ENCODE assay signal across 8 cellular contexts in the genomic region with DNA sequence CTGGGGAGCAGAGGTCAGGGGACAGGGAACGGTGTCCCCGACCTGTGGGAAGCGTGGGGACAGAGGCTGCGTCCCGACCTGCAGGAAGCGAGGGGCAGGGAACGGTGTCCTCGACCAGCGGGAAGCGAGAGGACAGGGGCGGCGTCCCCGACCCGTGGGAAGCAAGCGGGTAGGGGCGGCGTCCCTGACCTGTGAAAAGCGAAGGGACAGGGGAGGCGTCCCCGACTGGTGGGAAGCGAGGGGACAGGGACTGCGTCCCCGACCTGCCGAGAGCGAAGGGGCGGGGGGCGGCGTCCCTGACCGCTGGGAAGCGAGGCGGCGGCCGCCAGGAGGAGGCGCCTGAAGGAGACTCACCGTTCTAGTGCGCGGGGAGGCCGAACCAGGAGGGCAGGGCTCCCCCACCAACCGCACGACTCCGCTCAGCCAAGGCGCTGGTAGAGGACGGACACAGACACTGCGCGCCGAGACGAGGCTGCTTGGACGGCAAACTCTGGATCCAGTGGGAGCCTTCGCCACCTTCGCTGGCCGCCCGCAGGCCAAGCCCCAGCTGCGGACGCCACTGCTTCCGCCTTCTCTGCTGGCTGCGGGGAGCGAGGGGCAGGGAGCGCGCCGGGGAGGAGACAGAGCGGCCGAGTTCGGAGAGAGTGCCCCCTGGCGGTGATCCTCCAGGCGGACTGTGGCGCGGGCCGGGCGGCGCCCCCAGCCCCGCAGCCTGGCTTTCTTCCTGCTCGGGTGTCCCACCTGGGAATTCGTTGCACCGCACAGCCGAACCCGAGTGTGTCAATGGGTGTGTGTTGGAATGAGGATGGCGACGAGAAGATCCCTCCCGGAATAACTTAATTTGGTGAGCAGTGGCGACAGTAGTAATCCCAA. TPM values are rescaled to one million over a fixed set of nuclear protein-coding genes. Genes with fewer than 3 reads are reported as not detected.
DNase-seq lines count a peak whose midpoint lies in the region; ATAC-seq, FAIRE-seq and TF ChIP-seq lines count a peak whose summit lies in the region.

TRAF6 (minus strand) TSS at position 579 of the 873 bp plus-strand sequence. CDS start 8,757 bp downstream, outside the sequence.

- H3K9ac ChIP-seq in NT2/D1 (ENCODE audit: insufficient read length, low read depth) (peak within 1 kb of the TSS; percentile 99), endothelial cell of umbilical vein (replicated peaks; ENCODE audit: extremely low read depth, insufficient read depth, low read length) (peak within 1 kb of the TSS; percentile 55)

- H3K27ac ChIP-seq in endothelial cell of umbilical vein (ENCODE audit: insufficient read depth, low read depth, low read length) = peak within 1 kb of the TSS; percentile 50

- H3K36me3 ChIP-seq in Caco-2 (ENCODE audit: control insufficient read depth, insufficient read depth, low read length) (no peaks in the 10 kb centered on the region), NT2/D1 (ENCODE audit: insufficient read depth, insufficient read length, low read length) (peaks cover 4% of the 10 kb centered on the region), endothelial cell of umbilical vein (ENCODE audit: control insufficient read depth in 2 of 2, extremely low read depth in 1 of 2, insufficient read depth in 2 of 2, low read length in 2 of 2) (no peaks in the 10 kb centered on the region)

- POLR2A ChIA-PET in Caco-2 (lab: Charles Lee) = interaction anchor here (0.6 kb wide), 1 partner anchor 201 kb away, joined by 4 read pairs; no protein-coding TSS in a partner anchor
- POLR2A ChIA-PET in endothelial cell of umbilical vein (lab: Charles Lee) = no interaction called here

- dilution Hi-C loops in endothelial cell of umbilical vein (cut with MboI; ENCODE audit: extremely low pct_ligation_motif_present, low sequenced_read_pairs) = no loop called here

- peak within 1 kb of the TSS; percentile 89 for H3K27ac Mint-ChIP-seq in Caco-2 (ENCODE audit: unreplicated experiment)

- TF ChIP-seq POLR2A in endothelial cell of umbilical vein (IDR thresholded peaks at IDR 0.05; ENCODE audit: low read depth, low read length) = peak; percentile 94

- peaks cover under 1% of the 10 kb centered on the region for H3K27me3 Mint-ChIP-seq in Caco-2 (ENCODE audit: insufficient read depth, unreplicated experiment)

- peak; percentile 87 to 91 for TF ChIP-seq CTCF in Caco-2 (IDR thresholded peaks at IDR 0.05; ENCODE audit: insufficient read depth in 1 of 2, low read depth in 1 of 2, low read length in 1 of 2, severe bottlenecking in 1 of 2, unreplicated experiment in 1 of 2)
- TF ChIP-seq CTCF in endothelial cell of umbilical vein (IDR thresholded peaks at IDR 0.05; ENCODE audit: extremely low read depth in 1 of 2, insufficient read depth in 1 of 2, low read depth in 1 of 2, low read length in 2 of 2) = peak; percentile 90 to 92

- peaks cover 36% of the 10 kb centered on the region for H3K79me2 ChIP-seq in endothelial cell of umbilical vein (ENCODE audit: control insufficient read depth, insufficient read depth, low read length)

- DNase-seq in Caco-2 (peak; percentile 88 to 95), HPDE6-E6E7 (ENCODE audit: extremely low spot score) (peak; percentile 67), NT2/D1 (ENCODE audit: low read depth, low spot score) (peak; percentile 72), endothelial cell of umbilical vein (ENCODE audit: low read depth, low spot score) (peak; percentile 91), midbrain (lab: John Stamatoyannopoulos, UW) (peak; percentile 85)
- DNase-seq in activated CD8-positive, alpha-beta memory T cell treated with anti-CD3 and anti-CD28 coated beads, Interleukin-2, amount 50 U/mL, for 24 hours (ENCODE audit: extremely low read depth) = peak; percentile 75
- peak; percentile 82 to 84 for DNase-seq in stimulated activated CD8-positive, alpha-beta memory T cell treated with anti-CD3 and anti-CD28 coated beads, Interleukin-2, amount 100 ng/mL, for 1 hour (ENCODE audit: low read depth in 2 of 2)

- intact Hi-C loops in Caco-2 (cut with micrococcal nuclease; ENCODE audit: unreplicated experiment) = loop anchor here (2.0 kb wide), 1 partner anchor 29 kb away; no protein-coding TSS in a partner anchor
- intact Hi-C loops in endothelial cell of umbilical vein (cut with micrococcal nuclease) = loop anchor here (1.0 to 10.0 kb wide), 5 partner anchors 10 to 1535 kb away; partner anchors contain the start of gene IFTAP

- H3K4me2 ChIP-seq in endothelial cell of umbilical vein (ENCODE audit: insufficient read depth, low read length) = peak within 1 kb of the TSS; percentile 95

- BruUV-seq in Caco-2 (replicated peaks; lab: Mats Ljungman, UMichigan) (no TSS peak), endothelial cell of umbilical vein (replicated peaks; lab: Mats Ljungman, UMichigan) (no TSS peak)

- peak; percentile 98 for ATAC-seq in GM19467 (IDR thresholded peaks at IDR 0.05; ENCODE audit: unreplicated experiment)

- peak; percentile 73 for FAIRE-seq in endothelial cell of umbilical vein (lab: Jason Lieb, UNC)

- H3K36me3 Mint-ChIP-seq in Caco-2 (ENCODE audit: insufficient read depth, unreplicated experiment) = peaks cover 24% of the 10 kb centered on the region

- H3K4me3 ChIP-seq in Caco-2 (ENCODE audit: low read depth, low read length) (peak within 1 kb of the TSS; percentile 89), NT2/D1 (ENCODE audit: insufficient read length, low read depth) (peak within 1 kb of the TSS; percentile 99), endothelial cell of umbilical vein (replicated peaks in 1 of 3; ENCODE audit: insufficient read depth in 1 of 3, low read depth in 1 of 3, low read length in 3 of 3) (peak within 1 kb of the TSS; percentile 77 to 100 (median 88))

- CTCF ChIA-PET in Caco-2 (lab: Charles Lee) = interaction anchor here (0.7 to 1.6 kb wide), 3 partner anchors 17 to 205 kb away, joined by 5 to 7 read pairs (median 6); no protein-coding TSS in a partner anchor
- CTCF ChIA-PET in endothelial cell of umbilical vein (lab: Charles Lee) = interaction anchor here (0.9 to 2.9 kb wide), 9 partner anchors 9 to 221 kb away, joined by 3 to 36 read pairs (median 5); partner anchors contain the start of gene COMMD9

- H3K9me3 ChIP-seq in Caco-2 (no peaks in the 10 kb centered on the region), NT2/D1 (ENCODE audit: insufficient read depth, low read length) (peaks cover 7% of the 10 kb centered on the region; the same call in 1 of the 2 replicates), endothelial cell of umbilical vein (replicated peaks; ENCODE audit: control insufficient read depth, insufficient read depth, low read length) (no peaks in the 10 kb centered on the region)

- H3K9me3 Mint-ChIP-seq in Caco-2 (ENCODE audit: unreplicated experiment) = no peaks in the 10 kb centered on the region

- peak within 1 kb of the TSS; percentile 100 for H3K4me3 Mint-ChIP-seq in Caco-2 (ENCODE audit: unreplicated experiment)

- peaks cover 10% of the 10 kb centered on the region for H3K4me1 Mint-ChIP-seq in Caco-2 (ENCODE audit: low read depth, unreplicated experiment)

- peak within 1 kb of the TSS; percentile 90 for H2AFZ ChIP-seq in endothelial cell of umbilical vein (ENCODE audit: low read depth, low read length)

- no peaks in the 10 kb centered on the region for H3K27me3 ChIP-seq in Caco-2 (replicated peaks; ENCODE audit: control insufficient read depth, insufficient read depth, low read length)
- H3K27me3 ChIP-seq in NT2/D1 (ENCODE audit: insufficient read depth, insufficient read length) = no peaks in the 10 kb centered on the region
- no peaks in the 10 kb centered on the region for H3K27me3 ChIP-seq in endothelial cell of umbilical vein (ENCODE audit: control insufficient read depth in 2 of 2, insufficient read depth in 2 of 2, low read length in 2 of 2)

- peaks cover 2% of the 10 kb centered on the region for H4K20me1 ChIP-seq in endothelial cell of umbilical vein (replicated peaks; ENCODE audit: control insufficient read depth, extremely low read depth, insufficient read depth, low read length)

- H3K9me1 ChIP-seq in endothelial cell of umbilical vein (replicated peaks; ENCODE audit: control insufficient read depth, extremely low read depth, insufficient read depth, low read length) = no peaks in the 10 kb centered on the region

- H3K4me1 ChIP-seq in Caco-2 (peaks cover 5% of the 10 kb centered on the region; the same call in 1 of the 2 replicates), NT2/D1 (ENCODE audit: insufficient read depth, insufficient read length) (no peaks in the 10 kb centered on the region), endothelial cell of umbilical vein (ENCODE audit: control insufficient read depth, extremely low read depth, insufficient read depth, low read length) (peaks cover 16% of the 10 kb centered on the region)

TF ChIP-seq in endothelial cell of umbilical vein, 7 proteins besides CTCF, POLR2A, EP300 and RAD21:
- TF ChIP-seq POLR2AphosphoS5 (IDR thresholded peaks at IDR 0.05; ENCODE audit: insufficient read depth, low read depth, low read length) = peak; percentile 96
- TF ChIP-seq EZH2 (IDR thresholded peaks at IDR 0.05; ENCODE audit: borderline replicate concordance, low read depth, low read length, severe bottlenecking) = no peak

RNA-seq across cellular contexts. Expression of gene TRAF6, which starts in this region (rescaled TPM):
- total RNA-seq in Caco-2 (2022) = 10.9 and 12.7 TPM in 2 replicates
- 13.1 and 14.2 TPM in 2 replicates for total RNA-seq in endothelial cell of umbilical vein
- polyA plus RNA-seq in endothelial cell of umbilical vein = 6.0 and 6.6 TPM in 2 replicates
- 5.8 and 6.8 TPM in 2 replicates for polyA plus RNA-seq in endothelial cell of umbilical vein (2011; cell fraction: cytosol; rRNA removed)
- 11.3 and 12.2 TPM in 2 replicates for polyA plus RNA-seq in endothelial cell of umbilical vein (2011; cell fraction: nucleus; rRNA removed)
- polyA plus RNA-seq in endothelial cell of umbilical vein (2012) = 9.5 and 9.7 TPM in 2 replicates
- polyA minus RNA-seq in endothelial cell of umbilical vein = 19.7 and 20.3 TPM in 2 replicates
- 5.7 TPM for polyA minus RNA-seq in endothelial cell of umbilical vein (2011; cell fraction: cytosol; rRNA and poly(A)+ RNA removed)
- 15.3 and 22.8 TPM in 2 replicates for polyA minus RNA-seq in endothelial cell of umbilical vein (2011; cell fraction: nucleus; rRNA and poly(A)+ RNA removed)

Comparison
In these comparisons a context has a peak if more than half of its experiments do, and no peak if none do; other contexts are left out.
1. Peak in every context shown above with its lines: DNase-seq, ATAC-seq, H3K4me3 ChIP-seq and H3K27ac ChIP-seq.